ENCODE assay signal across 33 cellular contexts in genomic region chr1:15992187-15992553, GRCh38. TPM values are rescaled to one million over a fixed set of nuclear protein-coding genes. Genes with fewer than 3 reads are reported as not detected.
"Had no signal": no experiment of that assay in that cellular context is flagged by ENCODE, and none has a peak within 500 bp of the region (broad histone marks: within the 10 kb centered on the region; RNA-seq: fewer than 3 reads in every experiment).

No MANE protein-coding gene starts in this region.

- DNase-seq: activated CD4-positive, alpha-beta T cell treated with anti-CD3 and anti-CD28 coated beads for 1 hour; activated CD4-positive, alpha-beta T cell treated with anti-CD3 and anti-CD28 coated beads, Interleukin-2, amount 10 ng/mL, durations not matched to agents 7 days and 5 days; activated CD4-positive, alpha-beta T cell treated with anti-CD3 and anti-CD28 coated beads, Interleukin-2, amount 50 U/mL, for 48 hours; activated CD4-positive, CD25-positive, alpha-beta regulatory T cell; activated CD8-positive, alpha-beta T cell treated with anti-CD3 and anti-CD28 coated beads, Interleukin-2, amount 10 ng/mL, durations not matched to agents 7 days and 5 days; activated gamma-delta T cell treated with Interleukin-2 at 50 U/mL for 16 hours; activated naive CD4-positive, alpha-beta T cell treated with anti-CD3 and anti-CD28 coated beads for 36 hours; activated T-cell treated with anti-CD3 and anti-CD28 coated beads, Interleukin-2, amount 50 U/mL, for 24 hours; amniotic stem cell; aorta; brain microvascular endothelial cell; central memory CD4-positive, alpha-beta T cell; Karpas-422; NCI-H1048; NCI-H1105 treated with DMSO at 0.1 percent for 48 hours; NCI-H1436; NCI-H1694; NCI-H2029; NCI-H345; NCI-H524 treated with DMSO at 0.1 percent for 48 hours; SHP77; SJCRH30; T1000; WERI-Rb-1 had no signal

- H3K36me3 Mint-ChIP-seq: activated naive CD4-positive, alpha-beta T cell treated with anti-CD3 and anti-CD28 coated beads, Interleukin-2, amount 50 U/mL, for 72 hours had no signal

- H3K27me3 Mint-ChIP-seq: activated T-cell treated with anti-CD3 and anti-CD28 coated beads, Interleukin-2, amount 50 U/mL, for 24 hours had no signal

- ATAC-seq: activated CD8-positive, alpha-beta T cell treated with anti-CD3 and anti-CD28 coated beads, Interleukin-2, amount 10 ng/mL, durations not matched to agents 7 days and 5 days; activated naive CD4-positive, alpha-beta T cell treated with anti-CD3 and anti-CD28 coated beads, Interleukin-2, amount 50 U/mL, for 72 hours; Panc1 had no signal

- H3K4me3 ChIP-seq: SJCRH30, SK-N-MC had no signal

- H3K9me3 Mint-ChIP-seq: activated CD4-positive, alpha-beta T cell treated with anti-CD3 and anti-CD28 coated beads, Interleukin-2, amount 10 ng/mL, durations not matched to agents 7 days and 5 days; activated naive CD4-positive, alpha-beta T cell treated with anti-CD3 and anti-CD28 coated beads for 36 hours; activated naive CD4-positive, alpha-beta T cell treated with anti-CD3 and anti-CD28 coated beads, Interleukin-2, amount 50 U/mL, for 72 hours; activated T-cell treated with anti-CD3 and anti-CD28 coated beads, Interleukin-2, amount 50 U/mL, for 24 hours had no signal

- H3K36me3 ChIP-seq: brain microvascular endothelial cell, SJCRH30, WERI-Rb-1 had no signal

- H3K27ac Mint-ChIP-seq: activated CD4-positive, alpha-beta T cell treated with anti-CD3 and anti-CD28 coated beads, Interleukin-2, amount 10 ng/mL, durations not matched to agents 7 days and 5 days; activated CD8-positive, alpha-beta T cell treated with anti-CD3 and anti-CD28 coated beads, Interleukin-2, amount 10 ng/mL, durations not matched to agents 7 days and 5 days; activated naive CD4-positive, alpha-beta T cell treated with anti-CD3 and anti-CD28 coated beads for 36 hours; activated T-cell treated with anti-CD3 and anti-CD28 coated beads, Interleukin-2, amount 50 U/mL, for 24 hours had no signal

- H3K27me3 ChIP-seq: brain microvascular endothelial cell had no signal

- H3K9me3 ChIP-seq: SJCRH30 had no signal

- H3K4me1 Mint-ChIP-seq: activated CD4-positive, alpha-beta T cell treated with anti-CD3 and anti-CD28 coated beads, Interleukin-2, amount 10 ng/mL, durations not matched to agents 7 days and 5 days had no signal

- H3K4me1 ChIP-seq: SJCRH30 had no signal

- H3K27ac ChIP-seq: brain microvascular endothelial cell, SJCRH30, SK-N-MC, WERI-Rb-1 had no signal

- H3K4me3 Mint-ChIP-seq: activated CD4-positive, alpha-beta T cell treated with anti-CD3 and anti-CD28 coated beads, Interleukin-2, amount 10 ng/mL, durations not matched to agents 7 days and 5 days; activated CD8-positive, alpha-beta T cell treated with anti-CD3 and anti-CD28 coated beads, Interleukin-2, amount 10 ng/mL, durations not matched to agents 7 days and 5 days; activated naive CD4-positive, alpha-beta T cell treated with anti-CD3 and anti-CD28 coated beads for 36 hours; activated T-cell treated with anti-CD3 and anti-CD28 coated beads, Interleukin-2, amount 50 U/mL, for 24 hours had no signal

RNA-seq across cellular contexts. Expression of gene SRARP, which starts 11.9 kb away (rescaled TPM):
- total RNA-seq: activated CD4-positive, alpha-beta T cell treated with anti-CD3 and anti-CD28 coated beads, Interleukin-2, amount 10 ng/mL, durations not matched to agents 7 days and 5 days; activated CD8-positive, alpha-beta T cell treated with anti-CD3 and anti-CD28 coated beads, Interleukin-2, amount 10 ng/mL, durations not matched to agents 7 days and 5 days; activated naive CD4-positive, alpha-beta T cell treated with anti-CD3 and anti-CD28 coated beads for 36 hours; activated naive CD4-positive, alpha-beta T cell treated with anti-CD3 and anti-CD28 coated beads, Interleukin-2, amount 50 U/mL, for 72 hours; aorta; MCF 10A; NCI-H460; RPMI7951; SJCRH30; T-helper 1 cell treated with Interleukin-12 subunit alpha and Interleukin-12 subunit beta and Interleukin-4 antibody, amounts not matched to agents 30 ng/mL and 1 ng/mL, for 36 hours; T-helper 2 cell treated with Interferon-gamma antibody and Interleukin-4, amounts not matched to agents 100 ng/mL and 5 ng/mL, for 36 hours had no signal
- polyA plus RNA-seq: aorta had no signal

RNA-seq across cellular contexts. Expression of gene HSPB7, which starts 25.7 kb away (rescaled TPM):
- total RNA-seq: activated CD4-positive, alpha-beta T cell treated with anti-CD3 and anti-CD28 coated beads, Interleukin-2, amount 10 ng/mL, durations not matched to agents 7 days and 5 days; activated CD8-positive, alpha-beta T cell treated with anti-CD3 and anti-CD28 coated beads, Interleukin-2, amount 10 ng/mL, durations not matched to agents 7 days and 5 days; activated naive CD4-positive, alpha-beta T cell treated with anti-CD3 and anti-CD28 coated beads for 36 hours; activated naive CD4-positive, alpha-beta T cell treated with anti-CD3 and anti-CD28 coated beads, Interleukin-2, amount 50 U/mL, for 72 hours; MCF 10A; NCI-H460; T-helper 1 cell treated with Interleukin-12 subunit alpha and Interleukin-12 subunit beta and Interleukin-4 antibody, amounts not matched to agents 30 ng/mL and 1 ng/mL, for 36 hours; T-helper 2 cell treated with Interferon-gamma antibody and Interleukin-4, amounts not matched to agents 100 ng/mL and 5 ng/mL, for 36 hours had no signal

RNA-seq across cellular contexts. Expression of gene CLCNKA, which starts 29.7 kb away (rescaled TPM):
- total RNA-seq: activated CD4-positive, alpha-beta T cell treated with anti-CD3 and anti-CD28 coated beads, Interleukin-2, amount 10 ng/mL, durations not matched to agents 7 days and 5 days; activated CD8-positive, alpha-beta T cell treated with anti-CD3 and anti-CD28 coated beads, Interleukin-2, amount 10 ng/mL, durations not matched to agents 7 days and 5 days; activated naive CD4-positive, alpha-beta T cell treated with anti-CD3 and anti-CD28 coated beads for 36 hours; cerebellum; MCF 10A; NCI-H460; T-helper 1 cell treated with Interleukin-12 subunit alpha and Interleukin-12 subunit beta and Interleukin-4 antibody, amounts not matched to agents 30 ng/mL and 1 ng/mL, for 36 hours; T-helper 2 cell treated with Interferon-gamma antibody and Interleukin-4, amounts not matched to agents 100 ng/mL and 5 ng/mL, for 36 hours had no signal

RNA-seq across cellular contexts. Expression of gene CLCNKB, which starts 51.4 kb away (rescaled TPM):
- total RNA-seq: activated CD4-positive, alpha-beta T cell treated with anti-CD3 and anti-CD28 coated beads, Interleukin-2, amount 10 ng/mL, durations not matched to agents 7 days and 5 days; activated CD8-positive, alpha-beta T cell treated with anti-CD3 and anti-CD28 coated beads, Interleukin-2, amount 10 ng/mL, durations not matched to agents 7 days and 5 days; activated naive CD4-positive, alpha-beta T cell treated with anti-CD3 and anti-CD28 coated beads for 36 hours; activated naive CD4-positive, alpha-beta T cell treated with anti-CD3 and anti-CD28 coated beads, Interleukin-2, amount 50 U/mL, for 72 hours; MCF 10A; RPMI7951; SJCRH30; T-helper 1 cell treated with Interleukin-12 subunit alpha and Interleukin-12 subunit beta and Interleukin-4 antibody, amounts not matched to agents 30 ng/mL and 1 ng/mL, for 36 hours; T-helper 2 cell treated with Interferon-gamma antibody and Interleukin-4, amounts not matched to agents 100 ng/mL and 5 ng/mL, for 36 hours had no signal
